In genomic region chr7:22291979-22292378, GRCh38 we compare ENCODE assay signal across 21 cellular contexts.
"Had no signal": no experiment of that assay in that cellular context is flagged by ENCODE, and none has a peak within 500 bp of the region (broad histone marks: within the 10 kb centered on the region; RNA-seq: fewer than 3 reads in every experiment).

No MANE protein-coding gene starts in this region.

- H3K36me3 ChIP-seq: heart right ventricle had no signal

- H3K27ac ChIP-seq: body of pancreas, heart right ventricle, vagina had no signal

- DNase-seq: activated CD4-positive, alpha-beta T cell treated with anti-CD3 and anti-CD28 coated beads for 36 hours; activated CD4-positive, CD25-positive, alpha-beta regulatory T cell; activated effector memory CD4-positive, alpha-beta T cell treated with Interleukin-2 at 50 U/mL for 16 hours; activated naive CD4-positive, alpha-beta T cell treated with Interleukin-2 at 50 U/mL for 16 hours; aorta; body of pancreas; cerebellar nuclear complex; cortex of kidney; heart right ventricle; stimulated activated CD4-positive, alpha-beta T cell treated with anti-CD3 and anti-CD28 coated beads, Interleukin-12 subunit alpha, Interleukin-12 subunit beta, amount 100 ng/mL, for 4 hours; stimulated activated CD4-positive, alpha-beta T cell treated with anti-CD3 and anti-CD28 coated beads, Interleukin-4, amount 100 ng/mL, for 1 hour; stimulated activated naive CD8-positive, alpha-beta T cell treated with anti-CD3 and anti-CD28 coated beads, Interleukin-15, Interleukin-2, amounts not matched to agents 100 U/mL and 50 U/mL, for 24 hours had no signal

- H3K4me3 Mint-ChIP-seq: activated CD4-positive, alpha-beta T cell treated with anti-CD3 and anti-CD28 coated beads for 36 hours; activated naive CD8-positive, alpha-beta T cell; memory B cell; type B pancreatic cell had no signal

- H3K4me3 ChIP-seq: body of pancreas, heart right ventricle, skin epidermis, vagina had no signal

- H3K9me3 Mint-ChIP-seq: memory B cell; T-helper 2 cell treated with Interferon-gamma antibody and Interleukin-4, amounts not matched to agents 5 μg/mL and 100 μg/mL, for 36 hours; type B pancreatic cell had no signal

- H3K9me3 ChIP-seq: body of pancreas, heart right ventricle, vagina had no signal

- H3K27ac Mint-ChIP-seq: activated CD4-positive, alpha-beta T cell treated with anti-CD3 and anti-CD28 coated beads for 36 hours; activated CD8-positive, alpha-beta T cell treated with anti-CD3 and anti-CD28 coated beads, Interleukin-2, amount 10 ng/mL, durations not matched to agents 7 days and 5 days; activated naive CD8-positive, alpha-beta T cell; memory B cell; T-helper 2 cell treated with Interferon-gamma antibody and Interleukin-4, amounts not matched to agents 5 μg/mL and 100 μg/mL, for 36 hours; type B pancreatic cell had no signal

- H3K27me3 Mint-ChIP-seq: type B pancreatic cell had no signal

- ATAC-seq: body of pancreas, heart right ventricle, sciatic nerve had no signal

- H3K4me1 ChIP-seq: vagina had no signal

- H3K36me3 Mint-ChIP-seq: activated naive CD8-positive, alpha-beta T cell; memory B cell; naive thymus-derived CD8-positive, alpha-beta T cell; type B pancreatic cell had no signal

- H3K27me3 ChIP-seq: body of pancreas, heart right ventricle, vagina had no signal

- H3K4me1 Mint-ChIP-seq: memory B cell had no signal
